ENCODE assay signal across 25 cellular contexts in the genomic region with DNA sequence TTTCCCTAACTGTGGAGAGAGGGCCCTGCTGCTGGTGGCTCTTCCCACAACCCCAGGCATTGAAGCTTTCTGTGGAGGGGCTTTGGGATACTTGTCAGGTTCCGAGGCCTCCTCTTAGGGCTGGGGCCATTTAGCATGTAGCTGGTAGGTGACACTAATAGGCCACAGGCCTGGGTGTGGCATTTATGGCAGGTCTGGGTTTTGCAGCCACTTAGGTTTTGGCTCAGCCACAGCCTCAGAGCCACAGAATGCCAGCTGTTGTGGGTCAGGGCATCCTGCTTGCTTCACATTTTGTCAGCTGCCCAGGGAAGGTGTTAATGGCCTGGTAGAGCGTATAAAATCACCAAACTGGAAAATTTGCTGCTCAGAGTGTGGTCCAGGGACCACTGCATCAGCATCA. TPM values are rescaled to one million over a fixed set of nuclear protein-coding genes. Genes with fewer than 3 reads are reported as not detected.
DNase-seq lines count a peak whose midpoint lies in the region; ATAC-seq and TF ChIP-seq lines count a peak whose summit lies in the region.
"Had no signal": no experiment of that assay in that cellular context is flagged by ENCODE, and none has a peak within 500 bp of the region (broad histone marks: within the 10 kb centered on the region; RNA-seq: fewer than 3 reads in every experiment).

No MANE protein-coding gene starts in this region.

- no TSS peak for BruUV-seq in OCI-LY7 (replicated peaks; lab: Mats Ljungman, UMichigan)
- BruUV-seq in Calu3 (replicated peaks; lab: Mats Ljungman, UMichigan) = no TSS peak

- H3K9me3 Mint-ChIP-seq in osteocyte (ENCODE audit: unreplicated experiment) = no peaks in the 10 kb centered on the region
- H3K9me3 Mint-ChIP-seq in naive thymus-derived CD4-positive, alpha-beta T cell = peaks cover 0 to 4% (median 0%) of the 10 kb centered on the region in 11 donors
- H3K9me3 Mint-ChIP-seq in Calu3 (ENCODE audit: low read depth, unreplicated experiment) = no peaks in the 10 kb centered on the region

- H2AFZ ChIP-seq in OCI-LY7 (ENCODE audit: low read length) = no peak overlapping the region

- H3K79me2 ChIP-seq in OCI-LY7 (ENCODE audit: insufficient read depth, low read depth, low read length) = no peaks in the 10 kb centered on the region

- intact Hi-C loops in OCI-LY7 (cut with micrococcal nuclease; ENCODE audit: unreplicated experiment) (no loop called here), left ventricle myocardium inferior (cut with micrococcal nuclease) (no loop called here), Calu3 (cut with micrococcal nuclease; ENCODE audit: unreplicated experiment) (no loop called here)
- intact Hi-C loops in naive thymus-derived CD4-positive, alpha-beta T cell (cut with micrococcal nuclease) = no loop called here

- POLR2A ChIA-PET in OCI-LY7 (lab: Charles Lee) = interaction anchor here (0.7 to 2.7 kb wide), 4 partner anchors 14 to 58 kb away, joined by 3 to 8 read pairs (median 3); no protein-coding TSS in a partner anchor
- POLR2A ChIA-PET in naive thymus-derived CD4-positive, alpha-beta T cell (lab: Charles Lee) = no interaction called here

- no peaks in the 10 kb centered on the region for H3K9me2 ChIP-seq in OCI-LY7 (ENCODE audit: insufficient read depth, low read length)

- no peak for TF ChIP-seq CTCF in OCI-LY7 (conservative IDR thresholded peaks at IDR 0.05; ENCODE audit: low read length)
- TF ChIP-seq CTCF in left ventricle myocardium inferior (IDR thresholded peaks at IDR 0.05; ENCODE audit: borderline replicate concordance) = no peak
- TF ChIP-seq CTCF in osteocyte (IDR thresholded peaks at IDR 0.05) = no peak
- TF ChIP-seq CTCF in Calu3 (IDR thresholded peaks at IDR 0.05; ENCODE audit: unreplicated experiment) = no peak

- H3K4me1 ChIP-seq in BLaER1 (peaks cover 52% of the 10 kb centered on the region), OCI-LY7 (ENCODE audit: insufficient read depth, low read length, poor library complexity, severe bottlenecking) (peaks cover 50% of the 10 kb centered on the region), left ventricle myocardium inferior (peaks cover 66% of the 10 kb centered on the region)
- H3K4me1 ChIP-seq in naive thymus-derived CD4-positive, alpha-beta T cell (ENCODE audit: control insufficient read depth in 2 of 2, insufficient read depth in 2 of 2, low read length in 2 of 2) = no peaks in the 10 kb centered on the region
- H3K4me1 ChIP-seq: A549 had no signal

- no peaks in the 10 kb centered on the region for H3K9me3 ChIP-seq in BLaER1
- H3K9me3 ChIP-seq in OCI-LY7 (ENCODE audit: low read length) = no peaks in the 10 kb centered on the region
- H3K9me3 ChIP-seq in left ventricle myocardium inferior (replicated peaks) = no peaks in the 10 kb centered on the region
- H3K9me3 ChIP-seq in naive thymus-derived CD4-positive, alpha-beta T cell (ENCODE audit: control insufficient read depth in 2 of 3, low read length in 3 of 3) = no peaks in the 10 kb centered on the region
- H3K9me3 ChIP-seq: A549, HAP-1, MG63 had no signal

- H3K4me3 Mint-ChIP-seq in osteocyte (ENCODE audit: unreplicated experiment) (no peak overlapping the region), Calu3 (ENCODE audit: low read depth, unreplicated experiment) (no peak overlapping the region)
- H3K4me3 Mint-ChIP-seq in naive thymus-derived CD4-positive, alpha-beta T cell = no peak overlapping the region
- H3K4me3 Mint-ChIP-seq: B cell; CD4-positive, CD25-positive, alpha-beta regulatory T cell had no signal

- H3K4me3 ChIP-seq in BLaER1 (no peak overlapping the region), OCI-LY7 (ENCODE audit: low read depth, low read length, poor library complexity, severe bottlenecking) (no peak overlapping the region), left ventricle myocardium inferior (no peak overlapping the region)
- H3K4me3 ChIP-seq in naive thymus-derived CD4-positive, alpha-beta T cell (ENCODE audit: low read length) = no peak overlapping the region
- H3K4me3 ChIP-seq: A549, GM12878, HAP-1, K562, MG63 had no signal

- no peaks in the 10 kb centered on the region for H3K36me3 ChIP-seq in BLaER1
- no peaks in the 10 kb centered on the region for H3K36me3 ChIP-seq in OCI-LY7 (ENCODE audit: insufficient read depth, low read length)
- H3K36me3 ChIP-seq in left ventricle myocardium inferior = peaks cover 2% of the 10 kb centered on the region
- no peaks in the 10 kb centered on the region for H3K36me3 ChIP-seq in naive thymus-derived CD4-positive, alpha-beta T cell (ENCODE audit: control insufficient read depth in 2 of 3, insufficient read depth in 3 of 3, low read length in 3 of 3)
- H3K36me3 ChIP-seq: MG63 had no signal

- no peaks in the 10 kb centered on the region for H3K27me3 Mint-ChIP-seq in osteocyte (ENCODE audit: unreplicated experiment)
- peaks cover 10 to 25% (median 17%) of the 10 kb centered on the region in 5 donors for H3K27me3 Mint-ChIP-seq in naive thymus-derived CD4-positive, alpha-beta T cell
- H3K27me3 Mint-ChIP-seq in Calu3 (ENCODE audit: unreplicated experiment) = peaks cover 16% of the 10 kb centered on the region

- H4K20me1 ChIP-seq in BLaER1 (no peaks in the 10 kb centered on the region), OCI-LY7 (ENCODE audit: insufficient read depth, low read length) (no peaks in the 10 kb centered on the region)

- ATAC-seq in naive thymus-derived CD4-positive, alpha-beta T cell = no peak
- ATAC-seq: A549, GM12878, HepG2, K562, SK-N-SH treated with all-trans-retinoic acid at 6 μM for 48 hours had no signal

- H3K9ac ChIP-seq in BLaER1 = no peak overlapping the region

- H3K4me1 Mint-ChIP-seq in osteocyte (ENCODE audit: unreplicated experiment) (peaks cover 3% of the 10 kb centered on the region), Calu3 (ENCODE audit: low read depth, unreplicated experiment) (no peaks in the 10 kb centered on the region)
- peaks cover 0 to 1% (median 0%) of the 10 kb centered on the region in 7 donors for H3K4me1 Mint-ChIP-seq in naive thymus-derived CD4-positive, alpha-beta T cell
- H3K4me1 Mint-ChIP-seq: B cell; CD4-positive, CD25-positive, alpha-beta regulatory T cell had no signal

- no peak overlapping the region for H3K27ac Mint-ChIP-seq in osteocyte (ENCODE audit: unreplicated experiment)
- no peak overlapping the region for H3K27ac Mint-ChIP-seq in naive thymus-derived CD4-positive, alpha-beta T cell
- H3K27ac Mint-ChIP-seq in Calu3 (ENCODE audit: unreplicated experiment) = no peak overlapping the region
- H3K27ac Mint-ChIP-seq: B cell; CD4-positive, CD25-positive, alpha-beta regulatory T cell had no signal

- H3K4me2 ChIP-seq in BLaER1 (peak overlapping the region; percentile 51), OCI-LY7 (ENCODE audit: low read length) (no peak overlapping the region)
- H3K4me2 ChIP-seq: A549 had no signal

- H3K27ac ChIP-seq in BLaER1 (no peak overlapping the region), OCI-LY7 (ENCODE audit: low read depth, low read length, poor library complexity, severe bottlenecking) (no peak overlapping the region), left ventricle myocardium inferior (replicated peaks) (peak overlapping the region; percentile 49)
- H3K27ac ChIP-seq in naive thymus-derived CD4-positive, alpha-beta T cell (ENCODE audit: low read depth, low read length) = no peak overlapping the region
- H3K27ac ChIP-seq: A549, HL-60, RWPE1 had no signal

- CTCF ChIA-PET in OCI-LY7 (lab: Charles Lee; ENCODE audit: unreplicated experiment) = no interaction called here
- CTCF ChIA-PET in naive thymus-derived CD4-positive, alpha-beta T cell (lab: Charles Lee) = no interaction called here
- CTCF ChIA-PET in Calu3 (lab: Charles Lee) = no interaction called here

- no peaks in the 10 kb centered on the region for H3K27me3 ChIP-seq in BLaER1
- no peaks in the 10 kb centered on the region for H3K27me3 ChIP-seq in left ventricle myocardium inferior (ENCODE audit: low read depth)
- H3K27me3 ChIP-seq in naive thymus-derived CD4-positive, alpha-beta T cell (ENCODE audit: control insufficient read depth in 2 of 2, insufficient read depth in 2 of 2, low read length in 2 of 2) = no peaks in the 10 kb centered on the region
- H3K27me3 ChIP-seq: MG63 had no signal

- H3K36me3 Mint-ChIP-seq in osteocyte (ENCODE audit: unreplicated experiment) (no peaks in the 10 kb centered on the region), Calu3 (ENCODE audit: insufficient read depth, unreplicated experiment) (no peaks in the 10 kb centered on the region)
- no peaks in the 10 kb centered on the region for H3K36me3 Mint-ChIP-seq in naive thymus-derived CD4-positive, alpha-beta T cell
- H3K36me3 Mint-ChIP-seq: CD4-positive, CD25-positive, alpha-beta regulatory T cell had no signal

- DNase-seq in OCI-LY7 (ENCODE audit: low spot score) (peak; percentile 23), left ventricle myocardium inferior (no peak), osteocyte (ENCODE audit: extremely low spot score, unreplicated experiment) (peak; percentile 64), NCI-H345 treated with DMSO at 0.1 percent for 48 hours (lab: John Stamatoyannopoulos, UW; ENCODE audit: unreplicated experiment) (no peak), Calu3 (no peak)
- DNase-seq in naive thymus-derived CD4-positive, alpha-beta T cell = no peak
- DNase-seq: CD4-positive, CD25-positive, alpha-beta regulatory T cell; DMS 273 treated with DMSO at 0.1 percent for 48 hours; DND-41; MG63; NCI-H1417 treated with DMSO at 0.1 percent for 48 hours; NCI-H187; NCI-H69 had no signal

RNA-seq across cellular contexts. Expression of a gene that starts 15.7 kb away (rescaled TPM):
- not detected in 2 replicates for total RNA-seq in OCI-LY7 (2014; rRNA removed; shearing (Covaris generic))
- 0.44 and 0.48 TPM in 2 replicates for total RNA-seq in OCI-LY7 (2022)
- 5.7 TPM for total RNA-seq in left ventricle myocardium inferior
- 1.8 TPM in 2 replicates for total RNA-seq in osteocyte
- total RNA-seq in naive thymus-derived CD4-positive, alpha-beta T cell = under 1 TPM in 2 of 5 experiments, not detected in 3; 0.12 to 0.85 TPM
- polyA plus RNA-seq in naive thymus-derived CD4-positive, alpha-beta T cell = not detected
- 0.12 and 0.39 TPM in 2 replicates for total RNA-seq in Calu3 (2022)
- total RNA-seq: CD4-positive, CD25-positive, alpha-beta regulatory T cell; GM12878; HepG2; HT-29; K562; LHCN-M2 had no signal
- polyA plus RNA-seq: CD4-positive, CD25-positive, alpha-beta regulatory T cell; GM12878; HepG2; K562 had no signal

Comparison
In these comparisons a context has a peak if more than half of its experiments do, and no peak if none do; other contexts are left out.
1. DNase-seq: peak in OCI-LY7 (single experiment) and osteocyte (single experiment); none in left ventricle myocardium inferior (single experiment), NCI-H345 treated with DMSO at 0.1 percent for 48 hours (single experiment), naive thymus-derived CD4-positive, alpha-beta T cell (0 of 9) and Calu3 (single experiment).